In genomic region chr6:56840467-56841371, GRCh38 we compare ENCODE assay signal across 9 cellular contexts.
DNase-seq lines count a peak whose midpoint lies in the region; ATAC-seq and TF ChIP-seq lines count a peak whose summit lies in the region.
"Had no signal": no experiment of that assay in that cellular context is flagged by ENCODE, and none has a peak within 500 bp of the region (broad histone marks: within the 10 kb centered on the region; RNA-seq: fewer than 3 reads in every experiment).

No MANE protein-coding gene starts in this region.

- H3K27ac ChIP-seq in Karpas-422 (ENCODE audit: low read length) (no peak overlapping the region), mammary epithelial cell (ENCODE audit: insufficient read depth, low read depth, low read length) (peak overlapping the region; percentile 58), lower lobe of right lung (peak overlapping the region; percentile 56)
- H3K27ac ChIP-seq in CD8-positive, alpha-beta T cell (ENCODE audit: low read depth, low read length) = no peak overlapping the region

- H3K36me3 Mint-ChIP-seq in CD8-positive, alpha-beta T cell = no peaks in the 10 kb centered on the region

- no peak overlapping the region for H3K4me3 Mint-ChIP-seq in CD8-positive, alpha-beta T cell

- no peak overlapping the region for H3K27ac Mint-ChIP-seq in CD8-positive, alpha-beta T cell

- H3K36me3 ChIP-seq in Karpas-422 (ENCODE audit: insufficient read depth, low read length) = no peaks in the 10 kb centered on the region
- H3K36me3 ChIP-seq in mammary epithelial cell (ENCODE audit: insufficient read depth, low read length) = no peaks in the 10 kb centered on the region
- H3K36me3 ChIP-seq in lower lobe of right lung = no peaks in the 10 kb centered on the region
- no peaks in the 10 kb centered on the region for H3K36me3 ChIP-seq in CD8-positive, alpha-beta T cell (ENCODE audit: insufficient read depth, low read length)

- BruUV-seq in mammary epithelial cell (replicated peaks; lab: Mats Ljungman, UMichigan) = no TSS peak

- TF ChIP-seq CTCF in AG09309 (IDR thresholded peaks at IDR 0.05; ENCODE audit: control insufficient read depth, insufficient read depth, low read depth, low read length, missing control alignments) (no peak), mammary epithelial cell (conservative IDR thresholded peaks at IDR 0.05 in 1 of 2, IDR thresholded peaks at IDR 0.05 in 1 of 2; ENCODE audit: extremely low read depth in 1 of 2, insufficient read depth in 1 of 2, low read depth in 1 of 2, low read length in 2 of 2) (no peak), lower lobe of right lung (IDR thresholded peaks at IDR 0.05) (no peak)
- TF ChIP-seq CTCF in CD8-positive, alpha-beta T cell (IDR thresholded peaks at IDR 0.05) = no peak

- no peaks in the 10 kb centered on the region for H3K9me2 ChIP-seq in Karpas-422 (replicated peaks; ENCODE audit: insufficient read depth, low read length)

- H3K4me1 ChIP-seq in Karpas-422 (ENCODE audit: low read length) (no peaks in the 10 kb centered on the region), mammary epithelial cell (ENCODE audit: insufficient read depth, low read length) (peaks cover 20% of the 10 kb centered on the region), lower lobe of right lung (peaks cover 7% of the 10 kb centered on the region)
- peaks cover 6% of the 10 kb centered on the region for H3K4me1 ChIP-seq in CD8-positive, alpha-beta T cell (ENCODE audit: insufficient read depth, low read length)

- dilution Hi-C loops in mammary epithelial cell (cut with HindIII; ENCODE audit: low sequenced_read_pairs) = no loop called here

- H3K4me3 ChIP-seq in AG09309 (ENCODE audit: control insufficient read depth, low read depth, low read length) = peak overlapping the region; percentile 77
- no peak overlapping the region for H3K4me3 ChIP-seq in Karpas-422 (ENCODE audit: low read length)
- peak overlapping the region in 1 of 3 experiments; percentile 11 for H3K4me3 ChIP-seq in mammary epithelial cell (replicated peaks in 1 of 3; ENCODE audit: insufficient read depth in 1 of 3, low read depth in 2 of 3, low read length in 3 of 3)
- H3K4me3 ChIP-seq in lower lobe of right lung = no peak overlapping the region
- H3K4me3 ChIP-seq in CD8-positive, alpha-beta T cell (ENCODE audit: low read depth, low read length) = no peak overlapping the region

- no peak overlapping the region for H3K4me2 ChIP-seq in Karpas-422 (ENCODE audit: low read depth, low read length, poor library complexity, severe bottlenecking)
- H3K4me2 ChIP-seq in mammary epithelial cell (ENCODE audit: insufficient read depth, low read depth, low read length) = peak overlapping the region; percentile 85

- no peaks in the 10 kb centered on the region for H3K79me2 ChIP-seq in Karpas-422 (ENCODE audit: low read length)
- H3K79me2 ChIP-seq in mammary epithelial cell (ENCODE audit: insufficient read depth, low read length) = peaks cover 60% of the 10 kb centered on the region

- H3K27me3 ChIP-seq in Karpas-422 (ENCODE audit: low read length) (no peaks in the 10 kb centered on the region), mammary epithelial cell (ENCODE audit: insufficient read depth, low read length) (no peaks in the 10 kb centered on the region), lower lobe of right lung (ENCODE audit: low read depth) (no peaks in the 10 kb centered on the region)
- peaks cover 11% of the 10 kb centered on the region for H3K27me3 ChIP-seq in CD8-positive, alpha-beta T cell (ENCODE audit: insufficient read depth, low read length)

- peaks cover 9% of the 10 kb centered on the region for H3K4me1 Mint-ChIP-seq in CD8-positive, alpha-beta T cell (ENCODE audit: low read depth)

- no peaks in the 10 kb centered on the region for H4K20me1 ChIP-seq in Karpas-422 (ENCODE audit: insufficient read depth, low read depth, low read length)
- no peaks in the 10 kb centered on the region for H4K20me1 ChIP-seq in mammary epithelial cell (ENCODE audit: insufficient read depth, low read length)

- intact Hi-C loops in mammary epithelial cell (cut with micrococcal nuclease) = no loop called here
- intact Hi-C loops in lower lobe of right lung (cut with DNase I) = loop anchor here (10.0 kb wide), 1 partner anchor 206 kb away; no protein-coding TSS in a partner anchor
- intact Hi-C loops in CD8-positive, alpha-beta T cell (cut with DNase I, micrococcal nuclease) = no loop called here

- H2AFZ ChIP-seq in Karpas-422 (ENCODE audit: low read length) = no peak overlapping the region
- no peak overlapping the region for H2AFZ ChIP-seq in mammary epithelial cell (ENCODE audit: low read depth, low read length)

- ATAC-seq in lower lobe of right lung (peak; percentile 27 to 58), GM18861 (IDR thresholded peaks at IDR 0.05; ENCODE audit: unreplicated experiment) (no peak), HG03378 (IDR thresholded peaks at IDR 0.05; ENCODE audit: unreplicated experiment) (no peak), HG03280 (IDR thresholded peaks at IDR 0.05; ENCODE audit: unreplicated experiment) (no peak)
- ATAC-seq in CD8-positive, alpha-beta T cell = no peak

- DNase-seq in AG09309 (ENCODE audit: low read depth) = no peak
- peak; percentile 7 for DNase-seq in Karpas-422
- peak; percentile 74 for DNase-seq in mammary epithelial cell
- no peak for DNase-seq in lower lobe of right lung
- no peak for DNase-seq in CD8-positive, alpha-beta T cell
- DNase-seq: activated CD8-positive, alpha-beta memory T cell treated with anti-CD3 and anti-CD28 coated beads for 24 hours had no signal

- WGBS in mammary epithelial cell (ENCODE audit: low coverage, missing lambda C conversion rate) = 60% methylated on average over 6 of the region's 6 CpGs

- H3K27me3 Mint-ChIP-seq in CD8-positive, alpha-beta T cell (ENCODE audit: low read depth) = peaks cover 45% of the 10 kb centered on the region

- no peaks in the 10 kb centered on the region for H3K9me3 Mint-ChIP-seq in CD8-positive, alpha-beta T cell

- POLR2A ChIA-PET in CD8-positive, alpha-beta T cell (lab: Charles Lee) = no interaction called here

- CTCF ChIA-PET in mammary epithelial cell (lab: Charles Lee; ENCODE audit: low non-redundant PET) = no interaction called here
- CTCF ChIA-PET in CD8-positive, alpha-beta T cell (lab: Charles Lee) = no interaction called here

- H3K9ac ChIP-seq in Karpas-422 (ENCODE audit: low read length) = no peak overlapping the region
- H3K9ac ChIP-seq in mammary epithelial cell (ENCODE audit: insufficient read depth, low read length) = peak overlapping the region; percentile 54

- in situ Hi-C loops in mammary epithelial cell (cut with MboI; ENCODE audit: low sequenced_read_pairs in 2 of 2) = loop anchor here in 1 of 2 donors (25.0 kb wide), 1 partner anchor 203 kb away; the partner anchor contains the start of gene DST

- H3K9me3 ChIP-seq in Karpas-422 (ENCODE audit: low read length) (no peaks in the 10 kb centered on the region), mammary epithelial cell (replicated peaks; ENCODE audit: insufficient read depth, low read length) (no peaks in the 10 kb centered on the region), lower lobe of right lung (no peaks in the 10 kb centered on the region)
- no peaks in the 10 kb centered on the region for H3K9me3 ChIP-seq in CD8-positive, alpha-beta T cell (ENCODE audit: low read length)

Comparison
In these comparisons a context has a peak if more than half of its experiments do, and no peak if none do; other contexts are left out.
1. DNase-seq: peak in Karpas-422 (single experiment) and mammary epithelial cell (single experiment); none in AG09309 (single experiment), lower lobe of right lung (single experiment) and CD8-positive, alpha-beta T cell (0 of 7).
2. H3K27ac ChIP-seq: peak in mammary epithelial cell (single experiment) and lower lobe of right lung (single experiment); none in Karpas-422 (single experiment) and CD8-positive, alpha-beta T cell (single experiment).
3. ATAC-seq: peak in lower lobe of right lung (2 of 2); none in GM18861 (single experiment), HG03378 (single experiment), CD8-positive, alpha-beta T cell (single experiment) and HG03280 (single experiment).